Comparison of ENCODE assay signal across 5 cellular contexts in the genomic region with DNA sequence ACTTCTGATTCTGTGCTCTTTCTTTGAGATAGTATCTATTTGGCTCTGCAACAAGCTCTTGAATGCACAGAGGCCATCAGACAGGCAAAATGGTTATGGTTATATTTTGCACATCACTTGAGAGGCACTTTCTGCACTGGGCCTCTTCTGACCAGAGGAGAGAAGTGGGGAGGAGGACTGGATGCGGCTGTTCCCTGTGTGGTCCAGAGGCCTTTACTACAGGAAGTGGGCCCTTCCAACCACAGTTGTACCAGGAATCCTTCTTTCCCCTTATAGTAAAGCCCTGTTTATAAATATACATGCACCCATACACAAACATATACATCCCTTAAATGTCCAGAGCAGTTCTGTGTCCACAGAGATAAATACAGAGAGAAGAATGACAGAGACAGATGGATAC.
"Had no signal": no experiment of that assay in that cellular context is flagged by ENCODE, and none has a peak within 500 bp of the region (broad histone marks: within the 10 kb centered on the region; RNA-seq: fewer than 3 reads in every experiment).

No MANE protein-coding gene starts in this region.

- ATAC-seq: HepG2, K562 had no signal

- DNase-seq: IMR-90, KBM-7 had no signal

- H3K27ac ChIP-seq: HL-60 had no signal

- H3K4me3 ChIP-seq: K562 had no signal
